8 cellular contexts compared by ENCODE assay signal in the genomic region with DNA sequence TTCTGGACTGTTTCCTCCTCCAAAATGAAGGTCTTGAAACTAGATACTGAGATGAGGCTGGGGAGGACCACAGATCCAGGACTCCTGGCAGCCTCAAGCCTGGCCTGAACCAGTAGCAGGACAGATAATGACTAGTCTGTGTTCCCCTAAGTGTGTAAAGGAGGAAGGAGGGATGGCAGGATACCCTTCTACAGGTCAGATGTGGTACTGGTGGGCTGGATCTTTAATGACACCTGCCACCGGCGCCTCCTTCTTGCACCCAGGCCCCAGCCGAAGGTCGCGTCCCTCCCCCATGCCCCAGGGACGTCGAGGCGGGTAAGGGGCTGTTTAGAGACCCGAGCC. TPM values are rescaled to one million over a fixed set of nuclear protein-coding genes. Genes with fewer than 3 reads are reported as not detected.
A peak's percentile ranks its signal among the peaks of the same experiment; 100 is the strongest.
DNase-seq lines count a peak whose midpoint lies in the region; ATAC-seq and TF ChIP-seq lines count a peak whose summit lies in the region.

No MANE protein-coding gene starts in this region.

- POLR2A ChIA-PET in BJ (lab: Charles Lee), result interaction anchor here (2.2 kb wide), 1 partner anchor 14 kb away, joined by 9 read pairs; no protein-coding TSS in a partner anchor

- TF ChIP-seq POLR2A in stomach (IDR thresholded peaks at IDR 0.05), result no peak

- H3K27me3 ChIP-seq in BJ (ENCODE audit: control insufficient read depth, insufficient read depth, low read length) (no peaks in the 10 kb centered on the region), adipocyte (replicated peaks; ENCODE audit: control insufficient read depth, insufficient read depth, low read length) (no peaks in the 10 kb centered on the region), iPS-15b (ENCODE audit: control insufficient read depth, insufficient read depth, low read length) (no peaks in the 10 kb centered on the region), stomach (no peaks in the 10 kb centered on the region)

- H3K4me3 ChIP-seq in BJ (ENCODE audit: low read depth, low read length), result peak overlapping the region; percentile 94
- peak overlapping the region; percentile 86 for H3K4me3 ChIP-seq in adipocyte (ENCODE audit: low read length)
- H3K4me3 ChIP-seq in iPS-15b (ENCODE audit: low read depth, low read length), result peak overlapping the region; percentile 95
- H3K4me3 ChIP-seq in stomach, result peak overlapping the region; percentile 62 to 100 (median 98)

- ATAC-seq in HG02884 (IDR thresholded peaks at IDR 0.05; ENCODE audit: unreplicated experiment) (peak; percentile 9), HG02588 (IDR thresholded peaks at IDR 0.05; ENCODE audit: unreplicated experiment) (no peak)

- CTCF ChIA-PET in BJ (lab: Yijun Ruan, JAX), result interaction anchor here (1.0 to 2.6 kb wide), 2 partner anchors 9 to 13 kb away, joined by 5 to 12 read pairs; partner anchors contain the start of gene LAMB2

- intact Hi-C loops in stomach (cut with DNase I; ENCODE audit: low total_unique reads), result no loop called here

- H3K9me3 ChIP-seq in adipocyte (ENCODE audit: control insufficient read depth, low read length), result no peaks in the 10 kb centered on the region
- no peaks in the 10 kb centered on the region for H3K9me3 ChIP-seq in iPS-15b (ENCODE audit: control insufficient read depth, insufficient read depth, low read length)
- H3K9me3 ChIP-seq in stomach, result no peaks in the 10 kb centered on the region

- peak overlapping the region; percentile 87 to 98 (median 96) for H3K27ac ChIP-seq in stomach

- H3K4me1 ChIP-seq in adipocyte (ENCODE audit: control insufficient read depth, insufficient read depth, low read length), result peaks cover 17% of the 10 kb centered on the region
- H3K4me1 ChIP-seq in iPS-15b (ENCODE audit: control insufficient read depth, insufficient read depth, low read length), result peaks cover 5% of the 10 kb centered on the region
- peaks cover 18 to 31% (median 27%) of the 10 kb centered on the region in 4 donors for H3K4me1 ChIP-seq in stomach

- TF ChIP-seq CTCF in BJ (IDR thresholded peaks at IDR 0.05; ENCODE audit: insufficient read depth, low read depth, low read length) (no peak), stomach (IDR thresholded peaks at IDR 0.05) (no peak)

- H3K36me3 ChIP-seq in BJ (ENCODE audit: control insufficient read depth, insufficient read depth, low read length) (peaks cover 66% of the 10 kb centered on the region), adipocyte (ENCODE audit: control insufficient read depth, insufficient read depth, low read length, severe bottlenecking) (peaks cover 78% of the 10 kb centered on the region), iPS-15b (ENCODE audit: control insufficient read depth, insufficient read depth, low read length) (peaks cover 70% of the 10 kb centered on the region), stomach (peaks cover 76 to 82% (median 80%) of the 10 kb centered on the region in 4 donors)

- 0 to 1% (median 0%) methylated on average over 9 of the region's 9 CpGs; no CpG with 5 or more reads in 1 of the 5 donors for WGBS in stomach, 5 donors

- DNase-seq in BJ (ENCODE audit: low read depth) (no peak), adipocyte (ENCODE audit: low read depth) (peak; percentile 25), stomach (no peak), DMS 273 treated with DMSO at 0.1 percent for 48 hours (lab: John Stamatoyannopoulos, UW) (no peak)
- DNase-seq in stimulated activated CD4-positive, alpha-beta T cell treated with anti-CD3 and anti-CD28 coated beads, Interleukin-4, amount 100 ng/mL, for 24 hours, result no peak

- no peak for TF ChIP-seq EP300 in stomach (IDR thresholded peaks at IDR 0.05)

- H3K9ac ChIP-seq in adipocyte (ENCODE audit: low read length) (peak overlapping the region; percentile 99), iPS-15b (ENCODE audit: low read depth, low read length) (peak overlapping the region; percentile 94)

RNA-seq across cellular contexts. Expression of gene USP19, which starts 0.6 kb away (rescaled TPM):
- polyA plus RNA-seq in BJ (2011; rRNA removed) (32.9 and 54.6 TPM in 2 replicates), stomach (10 to 100 TPM; 15.6 to 16.6 (median 15.7) TPM)
- polyA minus RNA-seq in BJ (2011; rRNA and poly(A)+ RNA removed), result 68.0 and 97.6 TPM in 2 replicates
- total RNA-seq in stomach, result 10 to 100 TPM; 21.6 to 77.2 (median 57.1) TPM

RNA-seq across cellular contexts. Expression of gene LAMB2, which starts 12.8 kb away (rescaled TPM):
- polyA plus RNA-seq in BJ (2011; rRNA removed) (967 and 1,544 TPM in 2 replicates), stomach (100 to 1,000 TPM; 198 to 333 (median 200) TPM)
- polyA minus RNA-seq in BJ (2011; rRNA and poly(A)+ RNA removed), result 419 and 530 TPM in 2 replicates
- total RNA-seq in stomach, result 100 to 1,000 TPM; 195 to 578 (median 552) TPM

RNA-seq across cellular contexts. Expression of gene QARS1, which starts 15.5 kb away (rescaled TPM):
- polyA plus RNA-seq in BJ (2011; rRNA removed), result 221 and 339 TPM in 2 replicates
- polyA minus RNA-seq in BJ (2011; rRNA and poly(A)+ RNA removed), result 273 and 304 TPM in 2 replicates
- total RNA-seq in stomach, result 100 to 1,000 TPM; 151 to 418 (median 217) TPM
- polyA plus RNA-seq in stomach, result 100 to 1,000 TPM; 241 to 303 (median 265) TPM

RNA-seq across cellular contexts. Expression of gene QRICH1, which starts 26.2 kb away (rescaled TPM):
- polyA plus RNA-seq in BJ (2011; rRNA removed) (51.8 and 77.3 TPM in 2 replicates), stomach (10 to 100 TPM; 16.1 to 29.7 (median 19.4) TPM)
- polyA minus RNA-seq in BJ (2011; rRNA and poly(A)+ RNA removed), result 109 and 165 TPM in 2 replicates
- total RNA-seq in stomach, result 100 to 1,000 TPM in 1 of 5 donors, 10 to 100 TPM in 4; 27.2 to 105 (median 63.4) TPM

RNA-seq across cellular contexts. Expression of gene CCDC71, which starts 46.1 kb away (rescaled TPM):
- polyA plus RNA-seq in BJ (2011; rRNA removed), result 23.1 and 33.3 TPM in 2 replicates
- polyA minus RNA-seq in BJ (2011; rRNA and poly(A)+ RNA removed), result 30.9 and 49.3 TPM in 2 replicates
- total RNA-seq in stomach, result 10 to 100 TPM in 3 of 5 donors, 1 to 10 TPM in 2; 2.3 to 22.6 (median 12.9) TPM
- 10 to 100 TPM; 11.4 to 15.6 (median 12.6) TPM for polyA plus RNA-seq in stomach
